ENCODE assay signal across 18 cellular contexts in the genomic region with DNA sequence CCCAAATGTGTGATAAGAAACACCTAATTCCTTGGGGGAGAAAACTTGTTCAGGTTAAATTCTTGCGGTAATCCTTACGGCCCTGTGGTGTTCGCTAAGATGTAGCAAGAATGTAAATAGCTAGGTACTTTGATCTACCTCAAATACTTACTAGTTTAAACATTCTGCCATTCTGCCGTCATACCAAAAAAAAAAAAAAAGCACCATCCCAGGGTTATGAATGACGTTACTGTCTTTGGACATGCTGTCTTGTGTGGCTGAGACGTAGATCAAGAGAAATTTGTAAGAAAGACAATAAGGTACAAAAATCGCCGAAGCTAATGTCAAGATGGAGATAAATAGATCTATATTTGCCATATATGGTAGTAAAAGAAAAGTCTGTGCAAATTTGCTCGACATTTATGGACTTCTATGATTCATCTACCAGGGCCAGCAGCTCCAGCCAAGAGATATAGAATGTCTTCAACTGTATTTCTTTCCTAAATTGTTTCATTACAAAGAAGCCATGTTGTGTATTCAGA.
DNase-seq lines count a peak whose midpoint lies in the region; ATAC-seq and TF ChIP-seq lines count a peak whose summit lies in the region.
"Had no signal": no experiment of that assay in that cellular context is flagged by ENCODE, and none has a peak within 500 bp of the region (broad histone marks: within the 10 kb centered on the region; RNA-seq: fewer than 3 reads in every experiment).

No MANE protein-coding gene starts in this region.

- no peaks in the 10 kb centered on the region for H3K9me2 ChIP-seq in SK-N-SH

- H3K36me3 ChIP-seq in SK-N-SH (replicated peaks in 1 of 2; ENCODE audit: control insufficient read depth in 1 of 2, insufficient read depth in 2 of 2, low read length in 1 of 2) (no peaks in the 10 kb centered on the region), lower lobe of right lung (no peaks in the 10 kb centered on the region), prostate gland (no peaks in the 10 kb centered on the region)
- H3K36me3 ChIP-seq: pancreas had no signal

- no peak overlapping the region for H3K9ac ChIP-seq in SK-N-SH

- CTCF ChIA-PET in SK-N-SH (lab: Yijun Ruan, JAX), result interaction anchor here (1.1 to 1.3 kb wide), 2 partner anchors 12 to 36 kb away, joined by 3 to 5 read pairs; no protein-coding TSS in a partner anchor

- TF ChIP-seq RAD21 in SK-N-SH (IDR thresholded peaks at IDR 0.05; ENCODE audit: low read length), result no peak

- no peak overlapping the region for H3K4me2 ChIP-seq in SK-N-SH

- POLR2A ChIA-PET in SK-N-SH (lab: Yijun Ruan, JAX), result no interaction called here

- H3K9me3 ChIP-seq in SK-N-SH (no peaks in the 10 kb centered on the region), lower lobe of right lung (no peaks in the 10 kb centered on the region), prostate gland (no peaks in the 10 kb centered on the region)
- H3K9me3 ChIP-seq: left ventricle myocardium inferior, pancreas had no signal

- TF ChIP-seq POLR2A in prostate gland (IDR thresholded peaks at IDR 0.05), result no peak

- ATAC-seq in SK-N-SH treated with all-trans-retinoic acid at 6 μM for 48 hours, result peak; percentile 58
- ATAC-seq in lower lobe of right lung, result peak; percentile 38 to 64
- ATAC-seq: pancreas, T-cell had no signal

- TF ChIP-seq CTCF in SK-N-SH (IDR thresholded peaks at IDR 0.05) (no peak), cardiac fibroblast (IDR thresholded peaks at IDR 0.05; ENCODE audit: low read depth, low read length) (no peak), lower lobe of right lung (IDR thresholded peaks at IDR 0.05) (no peak), prostate gland (IDR thresholded peaks at IDR 0.05) (no peak)

- H3K27me3 ChIP-seq in SK-N-SH (ENCODE audit: insufficient read depth), result no peaks in the 10 kb centered on the region
- no peaks in the 10 kb centered on the region for H3K27me3 ChIP-seq in lower lobe of right lung (ENCODE audit: low read depth)
- H3K27me3 ChIP-seq in prostate gland (replicated peaks; ENCODE audit: insufficient read depth), result no peaks in the 10 kb centered on the region
- H3K27me3 ChIP-seq: pancreas had no signal

- TF ChIP-seq EP300 in SK-N-SH (IDR thresholded peaks at IDR 0.05; ENCODE audit: borderline replicate concordance in 1 of 2, low read depth in 1 of 2, low read length in 1 of 2), result no peak

- no peak overlapping the region for H2AFZ ChIP-seq in SK-N-SH (ENCODE audit: low read depth)

- H3K79me2 ChIP-seq in SK-N-SH (ENCODE audit: insufficient read depth), result peaks cover 30% of the 10 kb centered on the region

- intact Hi-C loops in lower lobe of right lung (cut with DNase I), result no loop called here
- intact Hi-C loops in prostate gland (cut with DNase I), result no loop called here

- H3K27ac ChIP-seq in SK-N-SH (ENCODE audit: low read depth in 2 of 2, low read length in 1 of 2) (no peak overlapping the region), lower lobe of right lung (no peak overlapping the region), prostate gland (no peak overlapping the region)
- H3K27ac ChIP-seq: 22Rv1, left ventricle myocardium inferior, pancreas, skin epidermis had no signal

- H4K20me1 ChIP-seq in SK-N-SH (ENCODE audit: insufficient read depth), result no peaks in the 10 kb centered on the region

- no peaks in the 10 kb centered on the region for H3F3A ChIP-seq in SK-N-SH (replicated peaks; ENCODE audit: insufficient read depth)

- 77% methylated on average over 9 of the region's 9 CpGs for WGBS in SK-N-SH (ENCODE audit: low lambda C conversion rate)
- WGBS in prostate gland, result 29% methylated on average over 9 of the region's 9 CpGs

- no peak for DNase-seq in SK-N-SH
- DNase-seq in cardiac fibroblast (ENCODE audit: low read depth in 2 of 2), result peak; percentile 33 to 49
- no peak for DNase-seq in lower lobe of right lung
- no peak for DNase-seq in Kasumi-1 (lab: John Stamatoyannopoulos, UW)
- DNase-seq in prostate gland (ENCODE audit: low spot score), result no peak
- no peak for DNase-seq in NCI-H446 treated with DMSO at 0.1 percent for 48 hours (lab: John Stamatoyannopoulos, UW)
- no peak for DNase-seq in NCI-H1436 treated with DMSO at 0.1 percent for 48 hours (lab: John Stamatoyannopoulos, UW)
- DNase-seq: activated naive CD4-positive, alpha-beta T cell treated with anti-CD3 and anti-CD28 coated beads for 36 hours; C1 segment of cervical spinal cord; cortex of kidney; left ventricle myocardium inferior; NCI-H1417; pancreas; stimulated activated CD4-positive, alpha-beta T cell treated with anti-CD3 and anti-CD28 coated beads, Interleukin-4, amount 100 ng/mL, for 1 hour; T-cell had no signal

- H3K4me1 ChIP-seq in SK-N-SH (ENCODE audit: control insufficient read depth in 1 of 2, insufficient read depth in 2 of 2, low read depth in 1 of 2, low read length in 1 of 2) (peaks cover 7 to 8% of the 10 kb centered on the region in 2 experiments; a peak in 2 of 4 replicates), lower lobe of right lung (no peaks in the 10 kb centered on the region), prostate gland (replicated peaks) (no peaks in the 10 kb centered on the region)
- H3K4me1 ChIP-seq: pancreas had no signal

- H3K4me3 ChIP-seq in SK-N-SH (ENCODE audit: low read depth in 2 of 2, low read length in 1 of 2) (no peak overlapping the region), cardiac fibroblast (replicated peaks in 1 of 2; ENCODE audit: low read depth in 2 of 2, low read length in 2 of 2) (no peak overlapping the region), lower lobe of right lung (no peak overlapping the region), prostate gland (no peak overlapping the region)
- H3K4me3 ChIP-seq: left ventricle myocardium inferior, pancreas, skin epidermis had no signal

TF ChIP-seq in SK-N-SH treated with all-trans-retinoic acid at 6 μM for 48 hours, 23 proteins besides CTCF, POLR2A, EP300 and RAD21 (continues in another document):
- no peak for TF ChIP-seq ZFP30 (CRISPR knock-in tag; IDR thresholded peaks at IDR 0.05)
- no peak for TF ChIP-seq ZFP3 (CRISPR knock-in tag; IDR thresholded peaks at IDR 0.05)
- TF ChIP-seq BACH2 (CRISPR knock-in tag; IDR thresholded peaks at IDR 0.05; ENCODE audit: borderline replicate concordance), result no peak
- no peak for TF ChIP-seq ARNTL (CRISPR knock-in tag; IDR thresholded peaks at IDR 0.05; ENCODE audit: borderline replicate concordance, low read depth)
- TF ChIP-seq ESRRG (CRISPR knock-in tag; IDR thresholded peaks at IDR 0.05), result no peak
- TF ChIP-seq ZC3H10 (CRISPR knock-in tag; IDR thresholded peaks at IDR 0.05), result no peak
- TF ChIP-seq, protein P1, sequence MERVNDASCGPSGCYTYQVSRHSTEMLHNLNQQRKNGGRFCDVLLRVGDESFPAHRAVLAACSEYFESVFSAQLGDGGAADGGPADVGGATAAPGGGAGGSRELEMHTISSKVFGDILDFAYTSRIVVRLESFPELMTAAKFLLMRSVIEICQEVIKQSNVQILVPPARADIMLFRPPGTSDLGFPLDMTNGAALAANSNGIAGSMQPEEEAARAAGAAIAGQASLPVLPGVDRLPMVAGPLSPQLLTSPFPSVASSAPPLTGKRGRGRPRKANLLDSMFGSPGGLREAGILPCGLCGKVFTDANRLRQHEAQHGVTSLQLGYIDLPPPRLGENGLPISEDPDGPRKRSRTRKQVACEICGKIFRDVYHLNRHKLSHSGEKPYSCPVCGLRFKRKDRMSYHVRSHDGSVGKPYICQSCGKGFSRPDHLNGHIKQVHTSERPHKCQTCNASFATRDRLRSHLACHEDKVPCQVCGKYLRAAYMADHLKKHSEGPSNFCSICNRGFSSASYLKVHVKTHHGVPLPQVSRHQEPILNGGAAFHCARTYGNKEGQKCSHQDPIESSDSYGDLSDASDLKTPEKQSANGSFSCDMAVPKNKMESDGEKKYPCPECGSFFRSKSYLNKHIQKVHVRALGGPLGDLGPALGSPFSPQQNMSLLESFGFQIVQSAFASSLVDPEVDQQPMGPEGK (CRISPR knock-in tag; IDR thresholded peaks at IDR 0.05; ENCODE audit: borderline replicate concordance), result no peak
- no peak for TF ChIP-seq ZNF565 (CRISPR knock-in tag; conservative IDR thresholded peaks at IDR 0.05; ENCODE audit: low read depth)
- no peak for TF ChIP-seq RARB (CRISPR knock-in tag; IDR thresholded peaks at IDR 0.05)
- TF ChIP-seq CSDC2 (CRISPR knock-in tag; IDR thresholded peaks at IDR 0.05), result no peak
- no peak for TF ChIP-seq TOX (CRISPR knock-in tag; IDR thresholded peaks at IDR 0.05; ENCODE audit: borderline replicate concordance)

TF ChIP-seq in SK-N-SH, 30 proteins besides CTCF, POLR2A, EP300 and RAD21 (continues in another document):
- TF ChIP-seq TEAD4 (IDR thresholded peaks at IDR 0.05; ENCODE audit: borderline replicate concordance, insufficient read depth) (no peak), EZH2phosphoT487 (IDR thresholded peaks at IDR 0.05; ENCODE audit: borderline replicate concordance, low read depth) (no peak), JUND (IDR thresholded peaks at IDR 0.05) (no peak), MEF2A (IDR thresholded peaks at IDR 0.05; ENCODE audit: borderline replicate concordance, low read depth) (no peak), SMC3 (IDR thresholded peaks at IDR 0.05; ENCODE audit: low read depth, low read length) (no peak), GATA2 (CRISPR knock-in tag; IDR thresholded peaks at IDR 0.05) (no peak), RFX5 (IDR thresholded peaks at IDR 0.05; ENCODE audit: low read length) (no peak)
- TF ChIP-seq, protein P2, sequence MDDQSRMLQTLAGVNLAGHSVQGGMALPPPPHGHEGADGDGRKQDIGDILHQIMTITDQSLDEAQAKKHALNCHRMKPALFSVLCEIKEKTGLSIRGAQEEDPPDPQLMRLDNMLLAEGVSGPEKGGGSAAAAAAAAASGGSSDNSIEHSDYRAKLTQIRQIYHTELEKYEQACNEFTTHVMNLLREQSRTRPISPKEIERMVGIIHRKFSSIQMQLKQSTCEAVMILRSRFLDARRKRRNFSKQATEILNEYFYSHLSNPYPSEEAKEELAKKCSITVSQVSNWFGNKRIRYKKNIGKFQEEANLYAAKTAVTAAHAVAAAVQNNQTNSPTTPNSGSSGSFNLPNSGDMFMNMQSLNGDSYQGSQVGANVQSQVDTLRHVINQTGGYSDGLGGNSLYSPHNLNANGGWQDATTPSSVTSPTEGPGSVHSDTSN (IDR thresholded peaks at IDR 0.05), result no peak
- TF ChIP-seq, protein P3, sequence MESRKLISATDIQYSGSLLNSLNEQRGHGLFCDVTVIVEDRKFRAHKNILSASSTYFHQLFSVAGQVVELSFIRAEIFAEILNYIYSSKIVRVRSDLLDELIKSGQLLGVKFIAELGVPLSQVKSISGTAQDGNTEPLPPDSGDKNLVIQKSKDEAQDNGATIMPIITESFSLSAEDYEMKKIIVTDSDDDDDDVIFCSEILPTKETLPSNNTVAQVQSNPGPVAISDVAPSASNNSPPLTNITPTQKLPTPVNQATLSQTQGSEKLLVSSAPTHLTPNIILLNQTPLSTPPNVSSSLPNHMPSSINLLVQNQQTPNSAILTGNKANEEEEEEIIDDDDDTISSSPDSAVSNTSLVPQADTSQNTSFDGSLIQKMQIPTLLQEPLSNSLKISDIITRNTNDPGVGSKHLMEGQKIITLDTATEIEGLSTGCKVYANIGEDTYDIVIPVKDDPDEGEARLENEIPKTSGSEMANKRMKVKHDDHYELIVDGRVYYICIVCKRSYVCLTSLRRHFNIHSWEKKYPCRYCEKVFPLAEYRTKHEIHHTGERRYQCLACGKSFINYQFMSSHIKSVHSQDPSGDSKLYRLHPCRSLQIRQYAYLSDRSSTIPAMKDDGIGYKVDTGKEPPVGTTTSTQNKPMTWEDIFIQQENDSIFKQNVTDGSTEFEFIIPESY (IDR thresholded peaks at IDR 0.05; ENCODE audit: borderline replicate concordance, low read depth), result no peak

Comparison
In these comparisons a context has a peak if more than half of its experiments do, and no peak if none do; other contexts are left out.
1. DNase-seq: peak in cardiac fibroblast (2 of 2); none in SK-N-SH (single experiment), lower lobe of right lung (single experiment), Kasumi-1 (0 of 2), prostate gland (single experiment), NCI-H446 treated with DMSO at 0.1 percent for 48 hours (single experiment) and NCI-H1436 treated with DMSO at 0.1 percent for 48 hours (single experiment).